Comparison of ENCODE assay signal across 1 cellular context in the genomic region with DNA sequence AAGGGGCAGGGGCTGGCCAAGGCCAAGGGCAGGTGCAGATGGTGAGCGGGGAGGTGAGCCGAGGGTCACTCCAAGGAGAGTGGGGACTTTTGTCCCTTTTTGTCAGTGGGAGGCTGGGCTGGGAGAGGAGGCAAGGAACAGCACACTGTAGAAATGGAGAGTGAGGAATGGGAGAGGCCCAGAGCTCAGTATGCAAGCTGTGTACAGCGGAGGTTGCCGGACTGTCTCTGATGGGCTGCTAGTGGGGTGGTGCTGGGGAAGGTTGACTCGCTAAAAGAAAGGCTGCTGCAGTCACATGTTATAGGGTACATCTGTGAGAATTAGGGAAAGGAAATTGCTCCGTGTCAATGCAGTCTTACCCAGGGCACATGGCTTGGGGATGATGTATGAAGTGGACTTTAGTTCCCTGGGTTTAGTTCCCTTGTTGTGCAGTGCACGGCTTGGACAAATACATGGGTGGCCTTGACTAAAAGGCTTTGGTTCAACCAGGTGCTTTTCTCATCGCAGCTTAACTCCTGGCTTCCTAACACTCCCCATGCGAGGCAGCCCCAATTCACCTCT.
TF ChIP-seq lines count a peak whose summit lies in the region.

No MANE protein-coding gene starts in this region.

TF ChIP-seq in HepG2, 621 proteins besides CTCF, POLR2A, EP300 and RAD21 (continued from another document):
- TF ChIP-seq, protein P1, sequence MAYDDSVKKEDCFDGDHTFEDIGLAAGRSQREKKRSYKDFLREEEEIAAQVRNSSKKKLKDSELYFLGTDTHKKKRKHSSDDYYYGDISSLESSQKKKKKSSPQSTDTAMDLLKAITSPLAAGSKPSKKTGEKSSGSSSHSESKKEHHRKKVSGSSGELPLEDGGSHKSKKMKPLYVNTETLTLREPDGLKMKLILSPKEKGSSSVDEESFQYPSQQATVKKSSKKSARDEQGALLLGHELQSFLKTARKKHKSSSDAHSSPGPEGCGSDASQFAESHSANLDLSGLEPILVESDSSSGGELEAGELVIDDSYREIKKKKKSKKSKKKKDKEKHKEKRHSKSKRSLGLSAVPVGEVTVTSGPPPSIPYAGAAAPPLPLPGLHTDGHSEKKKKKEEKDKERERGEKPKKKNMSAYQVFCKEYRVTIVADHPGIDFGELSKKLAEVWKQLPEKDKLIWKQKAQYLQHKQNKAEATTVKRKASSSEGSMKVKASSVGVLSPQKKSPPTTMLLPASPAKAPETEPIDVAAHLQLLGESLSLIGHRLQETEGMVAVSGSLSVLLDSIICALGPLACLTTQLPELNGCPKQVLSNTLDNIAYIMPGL (CRISPR knock-in tag; IDR thresholded peaks at IDR 0.05; ENCODE audit: borderline replicate concordance in 1 of 2, low read depth in 1 of 2): peak in 1 of 2 experiments; percentile 13; a peak in 1 of 4 replicates
- TF ChIP-seq ATAD3A (CRISPR knock-in tag; IDR thresholded peaks at IDR 0.05) (no peak), ZNF567 (CRISPR knock-in tag; IDR thresholded peaks at IDR 0.05; ENCODE audit: borderline replicate concordance) (no peak), ZNF747 (CRISPR knock-in tag; IDR thresholded peaks at IDR 0.05; ENCODE audit: borderline replicate concordance) (no peak), SKI (IDR thresholded peaks at IDR 0.05; ENCODE audit: partially characterized antibody) (no peak), DPF2 (CRISPR knock-in tag; IDR thresholded peaks at IDR 0.05; ENCODE audit: borderline replicate concordance, low read depth) (no peak; the same call in 1 of the 2 replicates), ZNF788 (CRISPR knock-in tag; IDR thresholded peaks at IDR 0.05; ENCODE audit: borderline replicate concordance) (no peak; the same call in 1 of the 2 replicates), ZNF543 (CRISPR knock-in tag; IDR thresholded peaks at IDR 0.05) (no peak), CCDC6 (CRISPR knock-in tag; IDR thresholded peaks at IDR 0.05) (peak; percentile 84; the same call in 1 of the 2 replicates), ZNF205 (CRISPR knock-in tag; IDR thresholded peaks at IDR 0.05) (no peak), RNF2 (conservative IDR thresholded peaks at IDR 0.05; ENCODE audit: low read depth) (peak; percentile 84; the same call in 1 of the 2 replicates), ZNF605 (CRISPR knock-in tag; IDR thresholded peaks at IDR 0.05) (peak; percentile 78; the same call in 1 of the 2 replicates), ZNF34 (CRISPR knock-in tag; IDR thresholded peaks at IDR 0.05; ENCODE audit: borderline replicate concordance) (no peak), HNRNPLL (IDR thresholded peaks at IDR 0.05; ENCODE audit: low read depth, low read length, poor library complexity, severe bottlenecking) (no peak), ZNF383 (CRISPR knock-in tag; IDR thresholded peaks at IDR 0.05; ENCODE audit: borderline replicate concordance) (no peak), SOX13 (IDR thresholded peaks at IDR 0.05) (no peak), SOX13 (CRISPR knock-in tag; conservative IDR thresholded peaks at IDR 0.05 in 1 of 2, IDR thresholded peaks at IDR 0.05 in 1 of 2) (peak in 1 of 2 experiments; percentile 46; a peak in 1 of 4 replicates), REPIN1 (CRISPR knock-in tag; IDR thresholded peaks at IDR 0.05; ENCODE audit: borderline replicate concordance, low read depth) (peak; percentile 64; the same call in 1 of the 2 replicates), HOXD1 (CRISPR knock-in tag; IDR thresholded peaks at IDR 0.05) (no peak)
- TF ChIP-seq, protein P2, sequence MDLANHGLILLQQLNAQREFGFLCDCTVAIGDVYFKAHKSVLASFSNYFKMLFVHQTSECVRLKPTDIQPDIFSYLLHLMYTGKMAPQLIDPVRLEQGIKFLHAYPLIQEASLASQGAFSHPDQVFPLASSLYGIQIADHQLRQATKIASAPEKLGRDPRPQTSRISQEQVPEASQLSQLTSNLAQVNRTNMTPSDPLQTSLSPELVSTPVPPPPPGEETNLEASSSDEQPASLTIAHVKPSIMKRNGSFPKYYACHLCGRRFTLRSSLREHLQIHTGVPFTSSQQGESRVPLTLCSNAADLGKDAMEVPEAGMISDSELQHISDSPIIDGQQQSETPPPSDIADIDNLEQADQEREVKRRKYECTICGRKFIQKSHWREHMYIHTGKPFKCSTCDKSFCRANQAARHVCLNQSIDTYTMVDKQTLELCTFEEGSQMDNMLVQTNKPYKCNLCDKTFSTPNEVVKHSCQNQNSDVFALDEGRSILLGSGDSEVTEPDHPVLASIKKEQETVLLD (CRISPR knock-in tag; IDR thresholded peaks at IDR 0.05; ENCODE audit: low read depth): no peak
- TF ChIP-seq, protein P3, sequence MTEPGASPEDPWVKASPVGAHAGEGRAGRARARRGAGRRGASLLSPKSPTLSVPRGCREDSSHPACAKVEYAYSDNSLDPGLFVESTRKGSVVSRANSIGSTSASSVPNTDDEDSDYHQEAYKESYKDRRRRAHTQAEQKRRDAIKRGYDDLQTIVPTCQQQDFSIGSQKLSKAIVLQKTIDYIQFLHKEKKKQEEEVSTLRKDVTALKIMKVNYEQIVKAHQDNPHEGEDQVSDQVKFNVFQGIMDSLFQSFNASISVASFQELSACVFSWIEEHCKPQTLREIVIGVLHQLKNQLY (CRISPR knock-in tag; IDR thresholded peaks at IDR 0.05): peak; percentile 71; the same call in 1 of the 2 replicates
- TF ChIP-seq, protein P4, sequence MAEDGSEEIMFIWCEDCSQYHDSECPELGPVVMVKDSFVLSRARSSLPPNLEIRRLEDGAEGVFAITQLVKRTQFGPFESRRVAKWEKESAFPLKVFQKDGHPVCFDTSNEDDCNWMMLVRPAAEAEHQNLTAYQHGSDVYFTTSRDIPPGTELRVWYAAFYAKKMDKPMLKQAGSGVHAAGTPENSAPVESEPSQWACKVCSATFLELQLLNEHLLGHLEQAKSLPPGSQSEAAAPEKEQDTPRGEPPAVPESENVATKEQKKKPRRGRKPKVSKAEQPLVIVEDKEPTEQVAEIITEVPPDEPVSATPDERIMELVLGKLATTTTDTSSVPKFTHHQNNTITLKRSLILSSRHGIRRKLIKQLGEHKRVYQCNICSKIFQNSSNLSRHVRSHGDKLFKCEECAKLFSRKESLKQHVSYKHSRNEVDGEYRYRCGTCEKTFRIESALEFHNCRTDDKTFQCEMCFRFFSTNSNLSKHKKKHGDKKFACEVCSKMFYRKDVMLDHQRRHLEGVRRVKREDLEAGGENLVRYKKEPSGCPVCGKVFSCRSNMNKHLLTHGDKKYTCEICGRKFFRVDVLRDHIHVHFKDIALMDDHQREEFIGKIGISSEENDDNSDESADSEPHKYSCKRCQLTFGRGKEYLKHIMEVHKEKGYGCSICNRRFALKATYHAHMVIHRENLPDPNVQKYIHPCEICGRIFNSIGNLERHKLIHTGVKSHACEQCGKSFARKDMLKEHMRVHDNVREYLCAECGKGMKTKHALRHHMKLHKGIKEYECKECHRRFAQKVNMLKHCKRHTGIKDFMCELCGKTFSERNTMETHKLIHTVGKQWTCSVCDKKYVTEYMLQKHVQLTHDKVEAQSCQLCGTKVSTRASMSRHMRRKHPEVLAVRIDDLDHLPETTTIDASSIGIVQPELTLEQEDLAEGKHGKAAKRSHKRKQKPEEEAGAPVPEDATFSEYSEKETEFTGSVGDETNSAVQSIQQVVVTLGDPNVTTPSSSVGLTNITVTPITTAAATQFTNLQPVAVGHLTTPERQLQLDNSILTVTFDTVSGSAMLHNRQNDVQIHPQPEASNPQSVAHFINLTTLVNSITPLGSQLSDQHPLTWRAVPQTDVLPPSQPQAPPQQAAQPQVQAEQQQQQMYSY (CRISPR knock-in tag; IDR thresholded peaks at IDR 0.05): no peak
- TF ChIP-seq, protein P5, sequence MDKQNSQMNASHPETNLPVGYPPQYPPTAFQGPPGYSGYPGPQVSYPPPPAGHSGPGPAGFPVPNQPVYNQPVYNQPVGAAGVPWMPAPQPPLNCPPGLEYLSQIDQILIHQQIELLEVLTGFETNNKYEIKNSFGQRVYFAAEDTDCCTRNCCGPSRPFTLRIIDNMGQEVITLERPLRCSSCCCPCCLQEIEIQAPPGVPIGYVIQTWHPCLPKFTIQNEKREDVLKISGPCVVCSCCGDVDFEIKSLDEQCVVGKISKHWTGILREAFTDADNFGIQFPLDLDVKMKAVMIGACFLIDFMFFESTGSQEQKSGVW (CRISPR knock-in tag; IDR thresholded peaks at IDR 0.05; ENCODE audit: borderline replicate concordance): no peak; the same call in 1 of the 2 replicates
